ENCODE assay signal across 8 cellular contexts in the genomic region with DNA sequence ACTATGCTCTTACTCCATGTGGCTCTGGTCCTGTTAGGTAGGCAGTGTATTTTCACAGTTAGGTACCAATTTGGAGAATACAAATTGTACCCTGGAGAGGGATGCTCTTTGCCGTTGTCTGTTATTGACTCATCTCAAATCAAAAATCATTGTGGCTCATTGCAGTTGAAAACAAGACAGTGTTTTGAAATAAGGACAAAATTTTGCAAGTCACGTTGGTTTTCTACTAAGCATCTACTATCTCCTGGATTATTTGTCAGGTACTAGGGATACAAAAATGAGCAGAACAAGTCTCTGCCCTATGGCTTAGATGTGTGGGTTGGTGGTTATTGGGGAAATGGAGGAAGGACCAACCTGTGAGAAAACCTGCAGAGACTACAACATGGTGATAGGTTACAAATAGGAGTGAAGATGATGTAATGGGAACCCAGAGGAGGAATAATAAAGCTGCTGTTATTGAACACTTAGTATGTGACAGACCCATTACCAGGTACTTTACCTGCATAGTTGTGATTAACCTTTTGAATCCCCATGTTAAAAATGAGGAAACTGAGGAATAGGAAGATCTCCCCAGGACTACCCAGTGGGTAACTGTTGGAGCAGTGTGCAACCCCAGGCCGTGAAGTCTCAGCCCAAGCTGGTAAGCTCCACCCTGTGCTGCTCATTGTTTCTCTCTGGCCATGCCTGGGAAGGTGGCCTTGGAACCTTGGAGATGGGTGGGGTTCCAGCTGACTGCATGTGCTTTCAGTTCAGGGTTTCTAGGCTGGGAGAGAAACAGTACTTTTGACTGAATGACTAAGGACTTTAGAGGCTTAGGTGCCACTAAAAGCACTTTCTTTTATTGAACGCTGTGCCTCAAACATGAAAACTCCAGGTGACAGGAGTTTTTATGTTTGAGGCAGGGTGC.
DNase-seq lines count a peak whose midpoint lies in the region; ATAC-seq, FAIRE-seq and TF ChIP-seq lines count a peak whose summit lies in the region.

No MANE protein-coding gene starts in this region.

- intact Hi-C loops in GM12878 (cut with micrococcal nuclease; ENCODE audit: unreplicated experiment), result loop anchor here (2.0 to 5.0 kb wide), 2 partner anchors 21 to 77 kb away; no protein-coding TSS in a partner anchor

- peaks cover 4% of the 10 kb centered on the region for H3F3A ChIP-seq in smooth muscle cell (ENCODE audit: low read depth)

- peaks cover 0 to 2% of the 10 kb centered on the region in 2 experiments; a peak in 2 of 4 replicates for H3K36me3 ChIP-seq in GM12878 (ENCODE audit: control insufficient read depth in 2 of 2, insufficient read depth in 2 of 2, low read length in 1 of 2)
- H3K36me3 ChIP-seq in muscle layer of duodenum (ENCODE audit: control insufficient read depth in 1 of 2, insufficient read depth in 2 of 2, low read length in 2 of 2), result peaks cover 3 to 4% of the 10 kb centered on the region in 2 donors
- no peaks in the 10 kb centered on the region for H3K36me3 ChIP-seq in smooth muscle cell (ENCODE audit: low read depth)

- TF ChIP-seq CTCF in GM12878 (IDR thresholded peaks at IDR 0.05 in 2 of 3, conservative IDR thresholded peaks at IDR 0.05 in 1 of 3; ENCODE audit: control insufficient read depth in 2 of 3, extremely low read depth in 1 of 3, insufficient read depth in 1 of 3, low read depth in 3 of 3, low read length in 3 of 3) (no peak), smooth muscle cell (IDR thresholded peaks at IDR 0.05; ENCODE audit: borderline replicate concordance, insufficient read depth, poor library complexity, severe bottlenecking) (no peak)

- WGBS in GM12878 (ENCODE audit: insufficient coverage, insufficient replicate concordance, low lambda C conversion rate, missing lambda C conversion rate), result 23% methylated on average over 4 of the region's 4 CpGs
- 82% methylated on average over 4 of the region's 4 CpGs for WGBS in smooth muscle cell (ENCODE audit: low lambda C conversion rate)

- RAD21 ChIA-PET in GM12878 (lab: Charles Lee; ENCODE audit: unreplicated experiment), result interaction anchor here (1.0 to 1.8 kb wide), 4 partner anchors 9 to 89 kb away, joined by 3 to 6 read pairs (median 4); no protein-coding TSS in a partner anchor

- H3K27ac ChIP-seq in GM12878 (ENCODE audit: control insufficient read depth, insufficient read depth) (peak overlapping the region; percentile 86), muscle layer of duodenum (ENCODE audit: low read length) (peak overlapping the region; percentile 64), smooth muscle cell (ENCODE audit: low read depth) (no peak overlapping the region)

- H3K79me2 ChIP-seq in GM12878 (ENCODE audit: control insufficient read depth, insufficient read depth, low read length) (peaks cover 77% of the 10 kb centered on the region), smooth muscle cell (ENCODE audit: low read depth) (peaks cover 58% of the 10 kb centered on the region)

- TF ChIP-seq EP300 in GM12878 (IDR thresholded peaks at IDR 0.05; ENCODE audit: borderline replicate concordance in 1 of 2, control insufficient read depth in 1 of 2, low read depth in 2 of 2, low read length in 2 of 2), result no peak

- FAIRE-seq in GM12878 (lab: Jason Lieb, UNC), result peak; percentile 71

- H3K27me3 ChIP-seq in GM12878 (replicated peaks in 1 of 2; ENCODE audit: control insufficient read depth in 2 of 2, insufficient read depth in 2 of 2, low read length in 1 of 2) (no peaks in the 10 kb centered on the region), muscle layer of duodenum (ENCODE audit: low read depth, low read length) (no peaks in the 10 kb centered on the region), smooth muscle cell (ENCODE audit: low read depth) (no peaks in the 10 kb centered on the region)

- SMC1A ChIA-PET in GM12878 (lab: Charles Lee; ENCODE audit: uncharacterized antibody, unreplicated experiment), result interaction anchor here (0.6 to 1.8 kb wide), 5 partner anchors 10 to 1011 kb away, joined by 3 to 7 read pairs (median 4); no protein-coding TSS in a partner anchor

- no peak for TF ChIP-seq POLR2A in GM12878 (IDR thresholded peaks at IDR 0.05; ENCODE audit: low read depth, low read length)

- H4K20me1 ChIP-seq in GM12878 (ENCODE audit: control insufficient read depth, insufficient read depth) (no peaks in the 10 kb centered on the region; the same call in 1 of the 2 replicates), smooth muscle cell (ENCODE audit: low read depth) (peaks cover 99% of the 10 kb centered on the region)

- POLR2A ChIA-PET in GM12878 (lab: Charles Lee), result interaction anchor here (0.6 to 1.3 kb wide), 2 partner anchors 10 to 35 kb away, joined by 3 read pairs; no protein-coding TSS in a partner anchor

- H3K4me2 ChIP-seq in GM12878 (ENCODE audit: control insufficient read depth, insufficient read depth), result peak overlapping the region; percentile 64
- H3K4me2 ChIP-seq in smooth muscle cell, result no peak overlapping the region

- in situ Hi-C loops in Caki2 (cut with HindIII; ENCODE audit: low pct_unique_long_range_greater_than_20kb, low sequenced_read_pairs), result no loop called here
- in situ Hi-C loops in GM12878 (cut with MboI), result no loop called here

- CTCF ChIA-PET in GM12878 (lab: Yijun Ruan, JAX), result interaction anchor here (1.0 to 1.7 kb wide), 5 partner anchors 9 to 21 kb away, joined by 3 to 7 read pairs (median 3); no protein-coding TSS in a partner anchor

- BruUV-seq in GM12878 (replicated peaks; lab: Mats Ljungman, UMichigan), result no TSS peak

- TF ChIP-seq RAD21 in GM12878 (IDR thresholded peaks at IDR 0.05; ENCODE audit: insufficient read depth, low read depth, low read length), result no peak

- H3K9ac ChIP-seq in GM12878 (ENCODE audit: control insufficient read depth, insufficient read depth, low read length) (peak overlapping the region; percentile 60), smooth muscle cell (ENCODE audit: low read depth) (no peak overlapping the region)

- ATAC-seq in HG03342 (IDR thresholded peaks at IDR 0.05; ENCODE audit: unreplicated experiment) (peak; percentile 28), GM12878 (peak; percentile 57)

- H3K9me3 ChIP-seq in GM12878 (replicated peaks; ENCODE audit: control insufficient read depth, insufficient read depth, low read length), result no peaks in the 10 kb centered on the region
- H3K9me3 ChIP-seq in muscle layer of duodenum (ENCODE audit: control insufficient read depth in 1 of 2, low read length in 2 of 2), result no peaks in the 10 kb centered on the region
- H3K9me3 ChIP-seq in smooth muscle cell (replicated peaks; ENCODE audit: low read depth), result no peaks in the 10 kb centered on the region

- H3K4me1 ChIP-seq in GM12878 (ENCODE audit: control insufficient read depth, insufficient read depth, low read length) (peaks cover 67% of the 10 kb centered on the region), muscle layer of duodenum (ENCODE audit: control insufficient read depth in 1 of 2, insufficient read depth in 2 of 2, low read length in 2 of 2) (peaks cover 43 to 46% of the 10 kb centered on the region in 2 donors), smooth muscle cell (ENCODE audit: low read depth) (peaks cover 39% of the 10 kb centered on the region)

- H3K4me3 ChIP-seq in GM12878, result peak overlapping the region; percentile 36; the same call in 1 of the 2 replicates
- no peak overlapping the region for H3K4me3 ChIP-seq in muscle layer of duodenum (ENCODE audit: low read depth in 1 of 2, low read length in 2 of 2)
- no peak overlapping the region for H3K4me3 ChIP-seq in smooth muscle cell

- no peak overlapping the region for H2AFZ ChIP-seq in GM12878 (ENCODE audit: control insufficient read depth, low read depth, low read length)
- no peak overlapping the region for H2AFZ ChIP-seq in smooth muscle cell (ENCODE audit: low read depth)

- DNase-seq in Caki2 (ENCODE audit: low read depth), result peak; percentile 23
- no peak for DNase-seq in GM12878 (ENCODE audit: low read depth, low spot score)
- no peak for DNase-seq in smooth muscle cell (lab: John Stamatoyannopoulos, UW; ENCODE audit: unreplicated experiment)
- DNase-seq in AG08395 (ENCODE audit: low spot score), result no peak
- DNase-seq in globus pallidus (ENCODE audit: low spot score), result no peak
- DNase-seq in putamen (ENCODE audit: low spot score), result no peak

TF ChIP-seq in GM12878, 131 proteins besides CTCF, POLR2A, EP300 and RAD21 (continues in another document):
- TF ChIP-seq PAX5 (IDR thresholded peaks at IDR 0.05; ENCODE audit: borderline replicate concordance, low read depth, low read length) (peak; percentile 51; the same call in 1 of the 2 replicates), NFIC (IDR thresholded peaks at IDR 0.05; ENCODE audit: low read depth, low read length) (no peak), ZBED1 (IDR thresholded peaks at IDR 0.05; ENCODE audit: borderline replicate concordance) (no peak), ATF7 (IDR thresholded peaks at IDR 0.05; ENCODE audit: low read depth) (peak; percentile 77), CREM (IDR thresholded peaks at IDR 0.05; ENCODE audit: low read depth) (0 out of 2 replicates have a peak, but pooled peaks have one; percentile 13), SP1 (IDR thresholded peaks at IDR 0.05; ENCODE audit: low read depth, low read length) (no peak), MEF2A (IDR thresholded peaks at IDR 0.05; ENCODE audit: insufficient read depth, low read depth, low read length) (no peak), RUNX3 (IDR thresholded peaks at IDR 0.05; ENCODE audit: low read length) (peak; percentile 6; the same call in 1 of the 2 replicates)
- TF ChIP-seq, protein P1, sequence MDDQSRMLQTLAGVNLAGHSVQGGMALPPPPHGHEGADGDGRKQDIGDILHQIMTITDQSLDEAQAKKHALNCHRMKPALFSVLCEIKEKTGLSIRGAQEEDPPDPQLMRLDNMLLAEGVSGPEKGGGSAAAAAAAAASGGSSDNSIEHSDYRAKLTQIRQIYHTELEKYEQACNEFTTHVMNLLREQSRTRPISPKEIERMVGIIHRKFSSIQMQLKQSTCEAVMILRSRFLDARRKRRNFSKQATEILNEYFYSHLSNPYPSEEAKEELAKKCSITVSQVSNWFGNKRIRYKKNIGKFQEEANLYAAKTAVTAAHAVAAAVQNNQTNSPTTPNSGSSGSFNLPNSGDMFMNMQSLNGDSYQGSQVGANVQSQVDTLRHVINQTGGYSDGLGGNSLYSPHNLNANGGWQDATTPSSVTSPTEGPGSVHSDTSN (IDR thresholded peaks at IDR 0.05; ENCODE audit: insufficient replicate concordance, low read depth, low read length), result no peak
- TF ChIP-seq, protein P2, sequence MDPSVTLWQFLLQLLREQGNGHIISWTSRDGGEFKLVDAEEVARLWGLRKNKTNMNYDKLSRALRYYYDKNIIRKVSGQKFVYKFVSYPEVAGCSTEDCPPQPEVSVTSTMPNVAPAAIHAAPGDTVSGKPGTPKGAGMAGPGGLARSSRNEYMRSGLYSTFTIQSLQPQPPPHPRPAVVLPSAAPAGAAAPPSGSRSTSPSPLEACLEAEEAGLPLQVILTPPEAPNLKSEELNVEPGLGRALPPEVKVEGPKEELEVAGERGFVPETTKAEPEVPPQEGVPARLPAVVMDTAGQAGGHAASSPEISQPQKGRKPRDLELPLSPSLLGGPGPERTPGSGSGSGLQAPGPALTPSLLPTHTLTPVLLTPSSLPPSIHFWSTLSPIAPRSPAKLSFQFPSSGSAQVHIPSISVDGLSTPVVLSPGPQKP (IDR thresholded peaks at IDR 0.05; ENCODE audit: low read depth, low read length), result no peak
